ENCODE assay signal across 8 cellular contexts in genomic region chr1:151472852-151473731, GRCh38. TPM values are rescaled to one million over a fixed set of nuclear protein-coding genes. Genes with fewer than 3 reads are reported as not detected.
DNase-seq lines count a peak whose midpoint lies in the region; ATAC-seq and TF ChIP-seq lines count a peak whose summit lies in the region.

No MANE protein-coding gene starts in this region.

- H3K36me3 ChIP-seq in CD4-positive, CD25-positive, alpha-beta regulatory T cell (ENCODE audit: control insufficient read depth, insufficient read depth, low read length), result no peaks in the 10 kb centered on the region
- no peaks in the 10 kb centered on the region for H3K36me3 ChIP-seq in tibial artery

- no peaks in the 10 kb centered on the region for H3K27me3 ChIP-seq in CD4-positive, CD25-positive, alpha-beta regulatory T cell (ENCODE audit: control insufficient read depth, insufficient read depth, low read length)
- peaks cover 0 to 5% of the 10 kb centered on the region in 2 donors for H3K27me3 ChIP-seq in tibial artery

- TF ChIP-seq RAD21 in Ishikawa (IDR thresholded peaks at IDR 0.05; ENCODE audit: low read depth), result no peak

- no peak for ATAC-seq in CD4-positive, CD25-positive, alpha-beta regulatory T cell (ENCODE audit: low read depth in 2 of 2)
- no peak for ATAC-seq in HG02870 (IDR thresholded peaks at IDR 0.05; ENCODE audit: unreplicated experiment)

- peak overlapping the region; percentile 77 for H3K4me3 ChIP-seq in CD4-positive, CD25-positive, alpha-beta regulatory T cell (ENCODE audit: low read depth, low read length)
- H3K4me3 ChIP-seq in fibroblast of pulmonary artery (replicated peaks; ENCODE audit: low read depth, low read length), result peak overlapping the region; percentile 49
- peak overlapping the region; percentile 56 to 65 for H3K4me3 ChIP-seq in tibial artery

- H3K4me3 Mint-ChIP-seq in CD4-positive, CD25-positive, alpha-beta regulatory T cell, result peak overlapping the region; percentile 76 to 89 (median 84)
- H3K4me3 Mint-ChIP-seq in activated T-cell treated with anti-CD3 and anti-CD28 coated beads, Interleukin-2, amount 50 U/mL, for 24 hours, result peak overlapping the region; percentile 69

- peak overlapping the region; percentile 77 to 91 (median 90) for H3K27ac Mint-ChIP-seq in CD4-positive, CD25-positive, alpha-beta regulatory T cell
- H3K27ac Mint-ChIP-seq in activated T-cell treated with anti-CD3 and anti-CD28 coated beads, Interleukin-2, amount 50 U/mL, for 24 hours, result peak overlapping the region; percentile 48

- peaks cover 6% of the 10 kb centered on the region for H3K4me1 ChIP-seq in CD4-positive, CD25-positive, alpha-beta regulatory T cell (ENCODE audit: control insufficient read depth, insufficient read depth, low read length, poor library complexity, severe bottlenecking)
- peaks cover 0 to 7% (median 2%) of the 10 kb centered on the region in 4 donors for H3K4me1 ChIP-seq in tibial artery

- peak in 2 of 3 donors; percentile 30 to 55 for DNase-seq in CD4-positive, CD25-positive, alpha-beta regulatory T cell
- DNase-seq in activated T-cell treated with anti-CD3 and anti-CD28 coated beads, Interleukin-2, amount 50 U/mL, for 24 hours, result peak; percentile 68
- DNase-seq in fibroblast of pulmonary artery (ENCODE audit: low read depth) (peak; percentile 65), myocyte (ENCODE audit: low read depth) (peak; percentile 26), tibial artery (peak; percentile 25 to 71), NCI-H1105 (lab: John Stamatoyannopoulos, UW) (no peak)

- H3K27ac ChIP-seq in CD4-positive, CD25-positive, alpha-beta regulatory T cell (ENCODE audit: insufficient read depth, low read length, poor library complexity, severe bottlenecking), result peak overlapping the region; percentile 11
- H3K27ac ChIP-seq in tibial artery, result peak overlapping the region; percentile 73 to 74

- H3K9me3 ChIP-seq in CD4-positive, CD25-positive, alpha-beta regulatory T cell (ENCODE audit: control insufficient read depth in 2 of 2, low read length in 2 of 2), result no peaks in the 10 kb centered on the region
- H3K9me3 ChIP-seq in tibial artery, result no peaks in the 10 kb centered on the region

- no peak for TF ChIP-seq EP300 in Ishikawa (IDR thresholded peaks at IDR 0.05; ENCODE audit: borderline replicate concordance)

- intact Hi-C loops in tibial artery (cut with DNase I; ENCODE audit: low total_unique reads), result no loop called here

- no peaks in the 10 kb centered on the region for H3K27me3 Mint-ChIP-seq in CD4-positive, CD25-positive, alpha-beta regulatory T cell
- peaks cover 4% of the 10 kb centered on the region for H3K27me3 Mint-ChIP-seq in activated T-cell treated with anti-CD3 and anti-CD28 coated beads, Interleukin-2, amount 50 U/mL, for 24 hours

- no peaks in the 10 kb centered on the region for H3K36me3 Mint-ChIP-seq in CD4-positive, CD25-positive, alpha-beta regulatory T cell
- no peaks in the 10 kb centered on the region for H3K36me3 Mint-ChIP-seq in activated T-cell treated with anti-CD3 and anti-CD28 coated beads, Interleukin-2, amount 50 U/mL, for 24 hours (ENCODE audit: low read depth)

- no peak for TF ChIP-seq CTCF in fibroblast of pulmonary artery (IDR thresholded peaks at IDR 0.05; ENCODE audit: low read length, missing control alignments)
- TF ChIP-seq CTCF in tibial artery (IDR thresholded peaks at IDR 0.05), result no peak

- H3K9me3 Mint-ChIP-seq in CD4-positive, CD25-positive, alpha-beta regulatory T cell, result no peaks in the 10 kb centered on the region
- H3K9me3 Mint-ChIP-seq in activated T-cell treated with anti-CD3 and anti-CD28 coated beads, Interleukin-2, amount 50 U/mL, for 24 hours, result no peaks in the 10 kb centered on the region

- H3K4me1 Mint-ChIP-seq in CD4-positive, CD25-positive, alpha-beta regulatory T cell, result peaks cover 6 to 15% (median 11%) of the 10 kb centered on the region in 4 donors
- peaks cover 32% of the 10 kb centered on the region for H3K4me1 Mint-ChIP-seq in activated T-cell treated with anti-CD3 and anti-CD28 coated beads, Interleukin-2, amount 50 U/mL, for 24 hours (ENCODE audit: low read depth)

TF ChIP-seq in Ishikawa, 13 proteins besides CTCF, POLR2A, EP300 and RAD21:
- no peak for TF ChIP-seq TCF12 (IDR thresholded peaks at IDR 0.05; ENCODE audit: low read depth)
- TF ChIP-seq MAX (IDR thresholded peaks at IDR 0.05), result peak; percentile 32
TF ChIP-seq in Ishikawa: peak in this region for 1.

RNA-seq across cellular contexts. Expression of gene POGZ, which starts 13.8 kb away (rescaled TPM):
- total RNA-seq in CD4-positive, CD25-positive, alpha-beta regulatory T cell, result 141 TPM
- 10 to 100 TPM in 1 of 4 donors, 1 to 10 TPM in 3; 5.2 to 10.0 (median 5.9) TPM for polyA plus RNA-seq in CD4-positive, CD25-positive, alpha-beta regulatory T cell
- 29.4 and 33.7 TPM in 2 replicates for total RNA-seq in myocyte
- polyA plus RNA-seq in myocyte (2012), result 41.2 TPM

RNA-seq across cellular contexts. Expression of gene CGN, which starts 38.1 kb away (rescaled TPM):
- total RNA-seq in CD4-positive, CD25-positive, alpha-beta regulatory T cell, result 0.37 TPM
- polyA plus RNA-seq in CD4-positive, CD25-positive, alpha-beta regulatory T cell, result 1 to 10 TPM in 1 of 4 donors, under 1 TPM in 1, not detected in 2; 0.37 to 1.2 TPM
- 0.21 TPM in 1 of 2 replicates, not detected in the other for total RNA-seq in myocyte
- polyA plus RNA-seq in myocyte (2012), result 0.48 TPM
